Comparison of ENCODE assay signal across 8 cellular contexts in the genomic region with DNA sequence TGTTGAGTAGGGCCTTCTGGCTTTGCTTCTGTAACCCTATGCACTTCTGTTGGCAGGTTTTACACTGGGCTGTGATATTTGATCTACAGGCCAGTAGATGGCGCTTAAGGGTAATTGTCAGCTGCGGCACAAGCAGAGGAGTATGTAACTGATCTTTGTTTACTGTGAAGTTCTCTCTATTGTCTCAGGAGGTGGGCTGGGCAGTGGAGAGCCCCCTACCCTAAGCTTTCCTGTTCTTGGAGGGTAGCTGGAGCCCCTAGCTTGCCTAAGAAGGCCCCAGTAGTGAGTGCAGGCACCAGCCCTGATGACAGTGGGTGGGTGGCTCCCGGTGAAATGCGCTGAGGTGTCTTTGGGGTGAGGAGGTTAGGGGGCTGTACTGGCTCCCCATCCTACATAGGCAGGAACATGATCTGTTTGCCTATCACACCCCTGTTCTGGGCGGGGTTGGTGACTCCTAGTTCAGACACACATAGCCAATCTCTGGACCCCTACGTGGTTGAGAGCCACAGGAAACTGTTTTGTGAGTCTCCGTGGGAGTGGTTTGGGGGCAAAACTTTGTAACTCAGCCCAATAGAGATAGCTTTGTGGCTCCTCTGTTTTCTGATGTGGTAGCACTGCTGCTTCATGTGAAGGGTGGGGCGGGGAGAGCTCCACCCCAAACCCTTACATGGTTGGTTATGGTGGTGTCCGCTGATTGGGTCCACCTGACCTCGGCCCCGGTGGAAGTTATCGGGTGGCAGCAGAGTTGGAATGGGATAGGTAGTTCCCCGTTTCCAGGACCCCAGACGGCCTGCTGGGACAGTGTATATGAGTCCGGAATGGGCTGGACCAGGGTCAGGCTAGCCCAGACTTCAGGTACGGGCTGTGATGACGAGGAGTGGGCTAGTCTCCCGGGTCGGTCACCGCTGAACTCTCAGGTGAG.
DNase-seq lines count a peak whose midpoint lies in the region; ATAC-seq and TF ChIP-seq lines count a peak whose summit lies in the region.

No MANE protein-coding gene starts in this region.

- TF ChIP-seq POLR2A in erythroblast (IDR thresholded peaks at IDR 0.05; ENCODE audit: low read length), result no peak

- no peaks in the 10 kb centered on the region for H3K9me3 ChIP-seq in mucosa of stomach (ENCODE audit: control insufficient read depth, low read length)

- ATAC-seq in HG03354 (IDR thresholded peaks at IDR 0.05; ENCODE audit: poor library complexity, severe bottlenecking, unreplicated experiment), result peak; percentile 77

- peak overlapping the region; percentile 9 for H3K4me3 ChIP-seq in mucosa of stomach (ENCODE audit: low read length)

- DNase-seq in activated gamma-delta T cell treated with Interleukin-2 at 50 U/mL for 16 hours (peak; percentile 90), activated gamma-delta T cell (lab: John Stamatoyannopoulos, UW) (no peak), NOMO-1 (lab: John Stamatoyannopoulos, UW; ENCODE audit: unreplicated experiment in 2 of 2) (peak; percentile 68 to 81), erythroblast (lab: John Stamatoyannopoulos, UW) (peak; percentile 71 to 80)
- DNase-seq in activated CD8-positive, alpha-beta memory T cell treated with anti-CD3 and anti-CD28 coated beads, Interleukin-2, amount 50 U/mL, for 1 hour (ENCODE audit: extremely low read depth), result peak; percentile 91
- DNase-seq in stimulated activated CD8-positive, alpha-beta memory T cell treated with anti-CD3 and anti-CD28 coated beads, Interleukin-4, amount 100 ng/mL, for 24 hours (ENCODE audit: low read depth), result peak; percentile 62

- H3K4me1 ChIP-seq in mucosa of stomach (ENCODE audit: control insufficient read depth, insufficient read depth, low read length), result peaks cover 20% of the 10 kb centered on the region

- peaks cover 12% of the 10 kb centered on the region for H3K27me3 ChIP-seq in mucosa of stomach (ENCODE audit: control insufficient read depth, insufficient read depth, low read length)

- peak overlapping the region; percentile 54 for H3K9ac ChIP-seq in mucosa of stomach (ENCODE audit: low read length)

- H3K36me3 ChIP-seq in mucosa of stomach (ENCODE audit: control insufficient read depth, insufficient read depth, low read length), result no peaks in the 10 kb centered on the region
